19 cellular contexts compared by ENCODE assay signal in the genomic region with DNA sequence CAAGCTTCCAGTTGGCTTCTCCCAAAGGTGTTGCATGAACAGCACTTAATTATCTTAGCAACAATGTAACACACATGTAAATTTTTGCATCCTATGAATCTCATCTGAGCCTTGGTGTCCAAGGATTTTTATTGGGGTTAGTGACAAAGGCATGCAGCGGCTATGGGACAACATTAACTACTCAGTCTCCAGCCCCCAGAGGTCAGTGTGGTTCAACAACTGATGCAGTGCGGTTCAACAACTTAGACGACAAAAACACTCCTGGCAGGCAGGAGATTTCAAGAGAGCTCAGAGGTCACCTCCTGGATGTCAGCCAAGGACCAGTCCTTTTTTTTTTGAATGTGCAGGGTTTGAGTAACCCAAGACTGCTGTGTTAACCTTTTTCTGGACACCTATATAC.
DNase-seq lines count a peak whose midpoint lies in the region; ATAC-seq and TF ChIP-seq lines count a peak whose summit lies in the region.
"Had no signal": no experiment of that assay in that cellular context is flagged by ENCODE, and none has a peak within 500 bp of the region (broad histone marks: within the 10 kb centered on the region; RNA-seq: fewer than 3 reads in every experiment).

No MANE protein-coding gene starts in this region.

- intact Hi-C loops in Panc1 (cut with micrococcal nuclease; ENCODE audit: unreplicated experiment): no loop called here
- intact Hi-C loops in psoas muscle (cut with DNase I): no loop called here
- intact Hi-C loops in sigmoid colon (cut with DNase I): no loop called here

- H3K4me2 ChIP-seq in trophoblast cell (ENCODE audit: low read length): no peak overlapping the region

- TF ChIP-seq POLR2A in sigmoid colon (IDR thresholded peaks at IDR 0.05): no peak

- no peak overlapping the region for H3K4me3 Mint-ChIP-seq in endodermal cell
- H3K4me3 Mint-ChIP-seq: CD4-positive, alpha-beta T cell had no signal

- in situ Hi-C loops in Panc1 (cut with HindIII; ENCODE audit: low pct_unique_long_range_greater_than_20kb, low sequenced_read_pairs): no loop called here

- H2BK120ac ChIP-seq in trophoblast cell (ENCODE audit: insufficient read depth, low read length, poor library complexity): no peak overlapping the region

- H3K79me2 ChIP-seq in trophoblast cell (ENCODE audit: control insufficient read depth, insufficient read depth, low read length, poor library complexity): peaks cover 2% of the 10 kb centered on the region

- H3K27me3 Mint-ChIP-seq in endodermal cell (ENCODE audit: insufficient read depth): peaks cover 2% of the 10 kb centered on the region
- H3K27me3 Mint-ChIP-seq: CD4-positive, alpha-beta T cell had no signal

- WGBS in endodermal cell (ENCODE audit: insufficient coverage in 1 of 2, insufficient read length in 1 of 2), 2 experiments: 91 to 92% methylated on average over 2 to 3 of the region's 3 CpGs
- WGBS in trophoblast cell (ENCODE audit: extremely low coverage, insufficient coverage, insufficient read length): no CpG with 5 or more reads among the region's 3 CpGs
- WGBS in psoas muscle, 3 donors: 62 to 73% (median 71%) methylated on average over 3 of the region's 3 CpGs
- 91 to 92% methylated on average over 3 of the region's 3 CpGs for WGBS in sigmoid colon, 2 donors

- peak overlapping the region; percentile 50 for H2BK12ac ChIP-seq in trophoblast cell (ENCODE audit: low read length)

- peaks cover 8% of the 10 kb centered on the region for H3K79me1 ChIP-seq in trophoblast cell (ENCODE audit: low read length)

- H3K18ac ChIP-seq in trophoblast cell (ENCODE audit: low read length): no peak overlapping the region

- H3K9me3 Mint-ChIP-seq in endodermal cell: peaks cover 6% of the 10 kb centered on the region
- H3K9me3 Mint-ChIP-seq: CD4-positive, alpha-beta T cell had no signal

- TF ChIP-seq EP300 in sigmoid colon (IDR thresholded peaks at IDR 0.05): no peak

- POLR2A ChIA-PET in Panc1 (lab: Charles Lee): no interaction called here

- H2BK5ac ChIP-seq in trophoblast cell (ENCODE audit: low read depth, low read length, poor library complexity): no peak overlapping the region

- H3K23ac ChIP-seq in trophoblast cell (ENCODE audit: low read length): no peak overlapping the region

- H3K4me1 ChIP-seq in Panc1 (ENCODE audit: control insufficient read depth, insufficient read depth, low read length) (no peaks in the 10 kb centered on the region), endodermal cell (ENCODE audit: control insufficient read depth, insufficient read depth, low read length) (peaks cover 2% of the 10 kb centered on the region), trophoblast cell (ENCODE audit: control insufficient read depth in 1 of 2, insufficient read depth in 2 of 2, low read length in 2 of 2) (no peaks in the 10 kb centered on the region), psoas muscle (no peaks in the 10 kb centered on the region), sigmoid colon (no peaks in the 10 kb centered on the region)

- H4K91ac ChIP-seq in trophoblast cell (ENCODE audit: low read depth, low read length): no peak overlapping the region

- peaks cover 26% of the 10 kb centered on the region for H3K4me1 Mint-ChIP-seq in endodermal cell

- H3K27me3 ChIP-seq in H7 (ENCODE audit: control insufficient read depth, insufficient read depth, low read length): no peaks in the 10 kb centered on the region
- H3K27me3 ChIP-seq in Panc1 (ENCODE audit: control insufficient read depth, insufficient read depth, low read length): no peaks in the 10 kb centered on the region
- no peaks in the 10 kb centered on the region for H3K27me3 ChIP-seq in endodermal cell (ENCODE audit: control insufficient read depth, insufficient read depth, low read length, poor library complexity, severe bottlenecking)
- no peaks in the 10 kb centered on the region for H3K27me3 ChIP-seq in trophoblast cell (ENCODE audit: insufficient read depth, low read length)
- no peaks in the 10 kb centered on the region for H3K27me3 ChIP-seq in psoas muscle (ENCODE audit: insufficient read depth in 3 of 3, low read length in 2 of 3)
- H3K27me3 ChIP-seq in sigmoid colon: no peaks in the 10 kb centered on the region

- ATAC-seq in Panc1: no peak
- ATAC-seq in psoas muscle: no peak

- no peak overlapping the region for H2AFZ ChIP-seq in trophoblast cell (ENCODE audit: insufficient read depth, low read length, poor library complexity)

- peak overlapping the region; percentile 20; the same call in 1 of the 2 replicates for H3K27ac ChIP-seq in Panc1 (ENCODE audit: low read length)
- H3K27ac ChIP-seq in endodermal cell (ENCODE audit: low read depth, low read length): no peak overlapping the region
- H3K27ac ChIP-seq in trophoblast cell (ENCODE audit: low read depth, low read length): no peak overlapping the region
- no peak overlapping the region for H3K27ac ChIP-seq in psoas muscle
- H3K27ac ChIP-seq in sigmoid colon: no peak overlapping the region

- no TSS peak for BruUV-seq in Panc1 (replicated peaks; lab: Mats Ljungman, UMichigan)

- H4K12ac ChIP-seq in trophoblast cell (ENCODE audit: low read depth, low read length): no peak overlapping the region

- H3K27ac Mint-ChIP-seq in endodermal cell: no peak overlapping the region
- H3K27ac Mint-ChIP-seq: CD4-positive, alpha-beta T cell had no signal

- peak; percentile 26 for DNase-seq in H7
- DNase-seq in Panc1 (ENCODE audit: low read depth, low spot score): no peak
- DNase-seq in endodermal cell: peak; percentile 57
- DNase-seq in trophoblast cell: no peak
- no peak for DNase-seq in NCI-H146 (lab: John Stamatoyannopoulos, UW)
- no peak for DNase-seq in psoas muscle
- no peak for DNase-seq in sigmoid colon
- DNase-seq: CD4-positive, alpha-beta T cell; COR-L47; GDM1; GOT3; KBM-7; NCI-H1092; NCI-H1436 treated with DMSO at 0.1 percent for 48 hours; NCI-H2029; NCI-H2227 treated with DMSO at 0.1 percent for 48 hours; NCI-H510A; NK-92 treated with Interleukin-12 subunit alpha and Interleukin-12 subunit beta, amount 100 ng/mL, for 24 hours; T-helper 1 cell had no signal

- no peaks in the 10 kb centered on the region for H3K9me3 ChIP-seq in Panc1 (ENCODE audit: control insufficient read depth, insufficient read depth, low read depth, low read length)
- peaks cover 17% of the 10 kb centered on the region for H3K9me3 ChIP-seq in endodermal cell (ENCODE audit: control insufficient read depth, low read length)
- H3K9me3 ChIP-seq in trophoblast cell (ENCODE audit: insufficient read depth, low read depth, low read length): no peaks in the 10 kb centered on the region
- H3K9me3 ChIP-seq in psoas muscle: no peaks in the 10 kb centered on the region
- H3K9me3 ChIP-seq in sigmoid colon: no peaks in the 10 kb centered on the region

- H3K36me3 ChIP-seq in H7 (replicated peaks; ENCODE audit: control insufficient read depth, insufficient read depth, low read length) (no peaks in the 10 kb centered on the region), Panc1 (ENCODE audit: control insufficient read depth, insufficient read depth, low read length) (no peaks in the 10 kb centered on the region), endodermal cell (ENCODE audit: control insufficient read depth, insufficient read depth, low read length) (no peaks in the 10 kb centered on the region), trophoblast cell (ENCODE audit: control insufficient read depth in 1 of 2, insufficient read depth in 2 of 2, low read length in 2 of 2) (no peaks in the 10 kb centered on the region), psoas muscle (ENCODE audit: insufficient read depth in 1 of 2, low read depth in 1 of 2) (no peaks in the 10 kb centered on the region), sigmoid colon (no peaks in the 10 kb centered on the region)

- no peak overlapping the region for H4K8ac ChIP-seq in trophoblast cell (ENCODE audit: low read depth, low read length)

- CTCF ChIA-PET in Panc1 (lab: Charles Lee): no interaction called here

- H3K4me3 ChIP-seq in H7 (ENCODE audit: insufficient read depth, low read depth, low read length): no peak overlapping the region
- H3K4me3 ChIP-seq in Panc1 (ENCODE audit: low read depth in 2 of 2, low read length in 2 of 2): no peak overlapping the region
- H3K4me3 ChIP-seq in endodermal cell (ENCODE audit: low read length): no peak overlapping the region
- no peak overlapping the region for H3K4me3 ChIP-seq in trophoblast cell (ENCODE audit: low read depth, low read length)
- H3K4me3 ChIP-seq in psoas muscle: no peak overlapping the region
- no peak overlapping the region for H3K4me3 ChIP-seq in sigmoid colon

- H3K14ac ChIP-seq in trophoblast cell (ENCODE audit: low read length): no peak overlapping the region

- H3K36me3 Mint-ChIP-seq in endodermal cell (ENCODE audit: low read depth): no peaks in the 10 kb centered on the region

- H3K4ac ChIP-seq in trophoblast cell (ENCODE audit: low read depth, low read length): no peak overlapping the region

- no peak; the same call in 1 of the 2 replicates for TF ChIP-seq CTCF in Panc1 (IDR thresholded peaks at IDR 0.05)
- peak; percentile 57 for TF ChIP-seq CTCF in endodermal cell (conservative IDR thresholded peaks at IDR 0.05)
- TF ChIP-seq CTCF in psoas muscle (IDR thresholded peaks at IDR 0.05): no peak
- no peak for TF ChIP-seq CTCF in sigmoid colon (IDR thresholded peaks at IDR 0.05)

- no peak overlapping the region for H2AK5ac ChIP-seq in trophoblast cell (ENCODE audit: low read length)

- H3K9ac ChIP-seq in endodermal cell (ENCODE audit: extremely low read depth, low read length, poor library complexity, severe bottlenecking) (no peak overlapping the region), trophoblast cell (ENCODE audit: low read length) (no peak overlapping the region)

Comparison
In these comparisons a context has a peak if more than half of its experiments do, and no peak if none do; other contexts are left out.
1. DNase-seq: peak in H7 (single experiment) and endodermal cell (single experiment); none in Panc1 (single experiment), trophoblast cell (0 of 2), NCI-H146 (single experiment), psoas muscle (0 of 2) and sigmoid colon (single experiment).